Comparison of ENCODE assay signal across 8 cellular contexts in genomic region chr12:96197503-96198272, GRCh38. TPM values are rescaled to one million over a fixed set of nuclear protein-coding genes. Genes with fewer than 3 reads are reported as not detected.
A peak's percentile ranks its signal among the peaks of the same experiment; 100 is the strongest.
DNase-seq lines count a peak whose midpoint lies in the region; TF ChIP-seq lines count a peak whose summit lies in the region.

No MANE protein-coding gene starts in this region.

- peaks cover 2 to 48% (median 26%) of the 10 kb centered on the region in 11 experiments; a peak in 21 of 22 replicates for H3K36me3 ChIP-seq in BLaER1 treated with 17β-estradiol and CSF1 and Interleukin-3, amounts not matched to agents 10 nM and 100 nM
- H3K36me3 ChIP-seq in Loucy (ENCODE audit: insufficient read depth, low read length), result no peaks in the 10 kb centered on the region
- no peaks in the 10 kb centered on the region for H3K36me3 ChIP-seq in endodermal cell (ENCODE audit: control insufficient read depth, insufficient read depth, low read length)

- H3K4me1 ChIP-seq in BLaER1 treated with 17β-estradiol and CSF1 and Interleukin-3, amounts not matched to agents 10 nM and 100 nM, result peaks cover 36 to 79% (median 68%) of the 10 kb centered on the region in 10 experiments
- H3K4me1 ChIP-seq in Loucy (ENCODE audit: insufficient read depth, low read length, poor library complexity, severe bottlenecking), result peaks cover 67% of the 10 kb centered on the region
- H3K4me1 ChIP-seq in endodermal cell (ENCODE audit: control insufficient read depth, insufficient read depth, low read length), result peaks cover 3% of the 10 kb centered on the region

- H3K27me3 Mint-ChIP-seq in nephron (ENCODE audit: low read depth) (peaks cover 8% of the 10 kb centered on the region), endodermal cell (ENCODE audit: insufficient read depth) (no peaks in the 10 kb centered on the region)

- H3K4me3 ChIP-seq in BLaER1 treated with 17β-estradiol and CSF1 and Interleukin-3, amounts not matched to agents 10 nM and 100 nM, result peak overlapping the region in 7 of 10 experiments; percentile 32 to 97 (median 96); a peak in 13 of 20 replicates
- H3K4me3 ChIP-seq in Loucy (ENCODE audit: low read length, poor library complexity, severe bottlenecking) (peak overlapping the region; percentile 81), coronary artery (peak overlapping the region; percentile 84), endodermal cell (ENCODE audit: low read length) (no peak overlapping the region)

- no peaks in the 10 kb centered on the region; a peak in 1 of 22 replicates for H3K27me3 ChIP-seq in BLaER1 treated with 17β-estradiol and CSF1 and Interleukin-3, amounts not matched to agents 10 nM and 100 nM
- H3K27me3 ChIP-seq in Loucy (ENCODE audit: insufficient read depth, low read length, poor library complexity, severe bottlenecking), result no peaks in the 10 kb centered on the region
- H3K27me3 ChIP-seq in endodermal cell (ENCODE audit: control insufficient read depth, insufficient read depth, low read length, poor library complexity, severe bottlenecking), result no peaks in the 10 kb centered on the region

- H3K27ac Mint-ChIP-seq in nephron (no peak overlapping the region), endodermal cell (no peak overlapping the region)

- H2AFZ ChIP-seq in Loucy (ENCODE audit: low read length), result no peak overlapping the region

- peak overlapping the region; percentile 15 to 58 (median 37) for H3K4me3 Mint-ChIP-seq in nephron
- H3K4me3 Mint-ChIP-seq in endodermal cell, result no peak overlapping the region

- peaks cover 0 to 27% (median 0%) of the 10 kb centered on the region in 11 experiments; a peak in 7 of 22 replicates for H4K20me1 ChIP-seq in BLaER1 treated with 17β-estradiol and CSF1 and Interleukin-3, amounts not matched to agents 10 nM and 100 nM
- peaks cover 58% of the 10 kb centered on the region for H4K20me1 ChIP-seq in Loucy (ENCODE audit: insufficient read depth, low read length, poor library complexity, severe bottlenecking)

- peak overlapping the region; percentile 82 to 100 (median 92) for H3K4me2 ChIP-seq in BLaER1 treated with 17β-estradiol and CSF1 and Interleukin-3, amounts not matched to agents 10 nM and 100 nM
- H3K4me2 ChIP-seq in Loucy (ENCODE audit: low read depth, low read length, poor library complexity, severe bottlenecking), result peak overlapping the region; percentile 77

- DNase-seq in coronary artery (ENCODE audit: low spot score) (no peak), endodermal cell (no peak), GM20000 (ENCODE audit: low spot score) (no peak), NCI-H774 (lab: John Stamatoyannopoulos, UW) (no peak), head of caudate nucleus (no peak)

- peak overlapping the region in 10 of 11 experiments; percentile 9 to 99 (median 99); a peak in 19 of 22 replicates for H3K27ac ChIP-seq in BLaER1 treated with 17β-estradiol and CSF1 and Interleukin-3, amounts not matched to agents 10 nM and 100 nM
- H3K27ac ChIP-seq in coronary artery, result peak overlapping the region in 1 of 2 donors; percentile 66
- H3K27ac ChIP-seq in endodermal cell (ENCODE audit: low read depth, low read length), result no peak overlapping the region

- H3K9me3 Mint-ChIP-seq in nephron, result no peaks in the 10 kb centered on the region
- no peaks in the 10 kb centered on the region for H3K9me3 Mint-ChIP-seq in endodermal cell

- H3K9me2 ChIP-seq in Loucy (replicated peaks; ENCODE audit: low read depth, low read length), result no peaks in the 10 kb centered on the region

- H3K4me1 Mint-ChIP-seq in nephron, result peaks cover 17% of the 10 kb centered on the region
- peaks cover 16% of the 10 kb centered on the region for H3K4me1 Mint-ChIP-seq in endodermal cell

- H3K79me2 ChIP-seq in Loucy (ENCODE audit: insufficient read depth, low read length), result peaks cover 68% of the 10 kb centered on the region

- WGBS in endodermal cell (ENCODE audit: insufficient coverage in 1 of 2, insufficient read length in 1 of 2), 2 experiments, result 64 to 67% methylated on average over 1 to 3 of the region's 3 CpGs

- H3K9ac ChIP-seq in BLaER1 treated with 17β-estradiol and CSF1 and Interleukin-3, amounts not matched to agents 10 nM and 100 nM, result peak overlapping the region in 9 of 11 experiments; percentile 50 to 99 (median 99); a peak in 16 of 22 replicates
- peak overlapping the region; percentile 98 for H3K9ac ChIP-seq in Loucy (ENCODE audit: low read depth, low read length, poor library complexity, severe bottlenecking)
- H3K9ac ChIP-seq in endodermal cell (ENCODE audit: extremely low read depth, low read length, poor library complexity, severe bottlenecking), result no peak overlapping the region

- H3F3A ChIP-seq in Loucy (ENCODE audit: low read depth), result peaks cover 18% of the 10 kb centered on the region

- TF ChIP-seq CTCF in Loucy (conservative IDR thresholded peaks at IDR 0.05; ENCODE audit: low read length) (no peak), coronary artery (IDR thresholded peaks at IDR 0.05) (no peak), nephron (IDR thresholded peaks at IDR 0.05; ENCODE audit: unreplicated experiment in 3 of 3) (no peak), endodermal cell (conservative IDR thresholded peaks at IDR 0.05) (no peak), GM20000 (IDR thresholded peaks at IDR 0.05; ENCODE audit: extremely low read depth, missing control alignments) (no peak)

- H3K36me3 Mint-ChIP-seq in nephron (ENCODE audit: low read depth), result peaks cover 6% of the 10 kb centered on the region
- H3K36me3 Mint-ChIP-seq in endodermal cell (ENCODE audit: low read depth), result no peaks in the 10 kb centered on the region

- intact Hi-C loops in head of caudate nucleus (cut with DNase I), result no loop called here

- peaks cover 2 to 21% (median 13%) of the 10 kb centered on the region in 11 experiments; a peak in 20 of 22 replicates for H3K9me3 ChIP-seq in BLaER1 treated with 17β-estradiol and CSF1 and Interleukin-3, amounts not matched to agents 10 nM and 100 nM (replicated peaks in 1 of 11)
- H3K9me3 ChIP-seq in Loucy (ENCODE audit: insufficient read depth, low read depth, low read length) (no peaks in the 10 kb centered on the region), endodermal cell (ENCODE audit: control insufficient read depth, low read length) (no peaks in the 10 kb centered on the region)

RNA-seq across cellular contexts. Expression of gene ELK3, which starts 3.5 kb away (rescaled TPM):
- 10 to 100 TPM; 17.1 to 18.1 TPM for total RNA-seq in endodermal cell
- polyA plus RNA-seq in endodermal cell (2013, experiment 1 of 2), result 20.7 TPM
- 26.6 TPM for polyA plus RNA-seq in endodermal cell (2013, experiment 2 of 2)
